8 cellular contexts compared by ENCODE assay signal in genomic region chr7:151519765-151520418, GRCh38. TPM values are rescaled to one million over a fixed set of nuclear protein-coding genes. Genes with fewer than 3 reads are reported as not detected.
DNase-seq lines count a peak whose midpoint lies in the region; ATAC-seq and TF ChIP-seq lines count a peak whose summit lies in the region.

TSS of gene RHEB (minus strand) at chr7:151519895. CDS start at chr7:151519511, 384 bp downstream.

- ATAC-seq in GM19328 (IDR thresholded peaks at IDR 0.05; ENCODE audit: unreplicated experiment): peak; percentile 71
- peak; percentile 70 for ATAC-seq in HG03520 (IDR thresholded peaks at IDR 0.05; ENCODE audit: unreplicated experiment)
- peak; percentile 78 for ATAC-seq in left lobe of liver

- CTCF ChIA-PET in BJ (lab: Yijun Ruan, JAX): interaction anchor here (0.7 to 1.3 kb wide), 4 partner anchors 17 to 234 kb away, joined by 3 to 4 read pairs (median 4); no protein-coding TSS in a partner anchor

- DNase-seq in BJ (ENCODE audit: low read depth): peak; percentile 96
- peak; percentile 99 for DNase-seq in NCI-H69 (lab: John Stamatoyannopoulos, UW)
- peak; percentile 99 for DNase-seq in activated CD4-positive, alpha-beta T cell treated with anti-CD3 and anti-CD28 coated beads, Interleukin-2, amount 50 U/mL, for 1 hour
- DNase-seq in dedifferentiated amniotic fluid mesenchymal stem cell (ENCODE audit: extremely low spot score): peak; percentile 99
- peak; percentile 99 for DNase-seq in left lobe of liver (ENCODE audit: low spot score)
- peak; percentile 98 for DNase-seq in stimulated activated CD4-positive, alpha-beta T cell treated with anti-CD3 and anti-CD28 coated beads, Interleukin-2, amount 100 ng/mL, for 4 hours (ENCODE audit: low read depth)

- 0 out of 2 replicates have a peak, but pooled peaks cover 1% of the 10 kb centered on the region for H3K27me3 ChIP-seq in BJ (ENCODE audit: control insufficient read depth, insufficient read depth, low read length)

- no peaks in the 10 kb centered on the region for H3K36me3 ChIP-seq in BJ (ENCODE audit: control insufficient read depth, insufficient read depth, low read length)

- TF ChIP-seq CTCF in BJ (IDR thresholded peaks at IDR 0.05; ENCODE audit: insufficient read depth, low read depth, low read length): no peak

- POLR2A ChIA-PET in BJ (lab: Charles Lee): no interaction called here

- H3K4me3 ChIP-seq in BJ (ENCODE audit: low read depth, low read length): peak within 1 kb of the TSS; percentile 64

RNA-seq across cellular contexts. Expression of gene RHEB, which starts in this region (rescaled TPM):
- 45.4 and 97.8 TPM in 2 replicates for polyA plus RNA-seq in BJ (2011; rRNA removed)
- 13.0 and 16.3 TPM in 2 replicates for polyA minus RNA-seq in BJ (2011; rRNA and poly(A)+ RNA removed)
- 34.0 TPM for total RNA-seq in left lobe of liver

Comparison
In these comparisons a context has a peak if more than half of its experiments do, and no peak if none do; other contexts are left out.
1. Peak in every context shown above with its lines: DNase-seq, ATAC-seq and H3K4me3 ChIP-seq.